In genomic region chr7:142696456-142697179, GRCh38 we compare ENCODE assay signal across 26 cellular contexts. TPM values are rescaled to one million over a fixed set of nuclear protein-coding genes. Genes with fewer than 3 reads are reported as not detected.
DNase-seq lines count a peak whose midpoint lies in the region; FAIRE-seq and TF ChIP-seq lines count a peak whose summit lies in the region.
"Had no signal": no experiment of that assay in that cellular context is flagged by ENCODE, and none has a peak within 500 bp of the region (broad histone marks: within the 10 kb centered on the region; RNA-seq: fewer than 3 reads in every experiment).

No MANE protein-coding gene starts in this region.

- H3K9me3 ChIP-seq in HUES48 (ENCODE audit: control insufficient read depth, insufficient read depth, low read length) = no peaks in the 10 kb centered on the region
- H3K9me3 ChIP-seq in endodermal cell (ENCODE audit: control insufficient read depth, low read length) = peaks cover 27% of the 10 kb centered on the region
- H3K9me3 ChIP-seq in neural progenitor cell (ENCODE audit: low read depth) = no peaks in the 10 kb centered on the region
- no peaks in the 10 kb centered on the region for H3K9me3 ChIP-seq in osteoblast (ENCODE audit: low read depth, low read length)
- H3K9me3 ChIP-seq: MG63, SK-N-SH had no signal

- peak overlapping the region; percentile 39; the same call in 1 of the 2 replicates for H3K9ac ChIP-seq in HUES48 (ENCODE audit: low read depth, low read length)
- peak overlapping the region; percentile 26 for H3K9ac ChIP-seq in endodermal cell (ENCODE audit: extremely low read depth, low read length, poor library complexity, severe bottlenecking)
- H3K9ac ChIP-seq in neural progenitor cell = no peak overlapping the region
- H3K9ac ChIP-seq: SK-N-SH had no signal

- H3K4me3 Mint-ChIP-seq in endodermal cell (peak overlapping the region; percentile 11), neural progenitor cell (no peak overlapping the region)
- H3K4me3 Mint-ChIP-seq: CD4-positive, CD25-positive, alpha-beta regulatory T cell; HFFc6 had no signal

- H3K27me3 ChIP-seq in HUES48 (ENCODE audit: control insufficient read depth, insufficient read depth, low read length) = no peaks in the 10 kb centered on the region
- H3K27me3 ChIP-seq in endodermal cell (ENCODE audit: control insufficient read depth, insufficient read depth, low read length, poor library complexity, severe bottlenecking) = no peaks in the 10 kb centered on the region
- no peaks in the 10 kb centered on the region for H3K27me3 ChIP-seq in neural progenitor cell
- no peaks in the 10 kb centered on the region for H3K27me3 ChIP-seq in osteoblast (ENCODE audit: insufficient read depth, low read length)
- H3K27me3 ChIP-seq: MG63 had no signal

- H3K27ac Mint-ChIP-seq in endodermal cell = peak overlapping the region; percentile 95
- H3K27ac Mint-ChIP-seq in neural progenitor cell = no peak overlapping the region
- H3K27ac Mint-ChIP-seq: HFFc6 had no signal

- H3K9me3 Mint-ChIP-seq in endodermal cell (peaks cover 4% of the 10 kb centered on the region), neural progenitor cell (peaks cover 2% of the 10 kb centered on the region)
- H3K9me3 Mint-ChIP-seq: CD4-positive, CD25-positive, alpha-beta regulatory T cell; HFFc6 had no signal

- peaks cover 7% of the 10 kb centered on the region for H3F3A ChIP-seq in neural progenitor cell (ENCODE audit: low read depth)

- TF ChIP-seq CTCF in endodermal cell (conservative IDR thresholded peaks at IDR 0.05) (no peak), neural progenitor cell (IDR thresholded peaks at IDR 0.05) (no peak), osteoblast (IDR thresholded peaks at IDR 0.05; ENCODE audit: extremely low read depth, low read depth, low read length) (no peak)

- H3K4me3 ChIP-seq in HUES48 (ENCODE audit: low read depth, low read length) (peak overlapping the region; percentile 14; the same call in 1 of the 2 replicates), endodermal cell (ENCODE audit: low read length) (peak overlapping the region; percentile 61), neural progenitor cell (no peak overlapping the region), osteoblast (ENCODE audit: insufficient read depth, low read length) (no peak overlapping the region)
- H3K4me3 ChIP-seq: K562, MG63 had no signal

- H3K4me2 ChIP-seq in neural progenitor cell (peak overlapping the region; percentile 2), osteoblast (ENCODE audit: insufficient read depth, low read length) (no peak overlapping the region)
- H3K4me2 ChIP-seq: SK-N-SH had no signal

- H3K4me1 Mint-ChIP-seq in endodermal cell (peaks cover 59% of the 10 kb centered on the region), neural progenitor cell (peaks cover 34% of the 10 kb centered on the region)

- no peak for TF ChIP-seq POLR2A in GM12892 (IDR thresholded peaks at IDR 0.05; ENCODE audit: low read depth, low read length)

- H3K79me2 ChIP-seq in neural progenitor cell (ENCODE audit: low read depth) (no peaks in the 10 kb centered on the region), osteoblast (ENCODE audit: insufficient read depth, low read length) (no peaks in the 10 kb centered on the region)

- no peaks in the 10 kb centered on the region for H4K20me1 ChIP-seq in neural progenitor cell (ENCODE audit: low read depth)
- no peaks in the 10 kb centered on the region for H4K20me1 ChIP-seq in osteoblast (ENCODE audit: insufficient read depth, low read length)

- H3K36me3 ChIP-seq in HUES48 (ENCODE audit: control insufficient read depth, insufficient read depth, low read length) (no peaks in the 10 kb centered on the region), endodermal cell (ENCODE audit: control insufficient read depth, insufficient read depth, low read length) (no peaks in the 10 kb centered on the region), neural progenitor cell (no peaks in the 10 kb centered on the region), osteoblast (ENCODE audit: insufficient read depth, low read length) (no peaks in the 10 kb centered on the region)
- H3K36me3 ChIP-seq: MG63 had no signal

- DNase-seq in GM12892 (ENCODE audit: insufficient read length) (no peak), endodermal cell (peak; percentile 61), neural progenitor cell (ENCODE audit: low spot score) (no peak), T-helper 9 cell (no peak), osteoblast (ENCODE audit: insufficient read length, low spot score, missing footprints) (no peak)
- DNase-seq in activated CD4-positive, alpha-beta T cell treated with anti-CD3 and anti-CD28 coated beads, Interleukin-2, amount 50 U/mL, for 1 hour = no peak
- DNase-seq: CD4-positive, CD25-positive, alpha-beta regulatory T cell; DMS79 treated with DMSO at 0.1 percent for 48 hours; HFFc6; MG63; NCI-H1048; NCI-H1436 treated with DMSO at 0.1 percent for 48 hours; NCI-H1930; NCI-H345; NCI-H524; NCI-H774; NK-92 treated with Interleukin-12 subunit alpha and Interleukin-12 subunit beta, amount 100 ng/mL, for 24 hours; SIG-M5; SK-N-SH had no signal

- H2AFZ ChIP-seq in neural progenitor cell (replicated peaks) (no peak overlapping the region), osteoblast (ENCODE audit: low read length) (no peak overlapping the region)

- H3K4me1 ChIP-seq in HUES48 (ENCODE audit: control insufficient read depth, insufficient read depth, low read length) (peaks cover 45% of the 10 kb centered on the region), endodermal cell (ENCODE audit: control insufficient read depth, insufficient read depth, low read length) (peaks cover 8% of the 10 kb centered on the region), neural progenitor cell (peaks cover 26% of the 10 kb centered on the region), osteoblast (ENCODE audit: insufficient read depth, low read length) (no peaks in the 10 kb centered on the region)

- H3K27me3 Mint-ChIP-seq in endodermal cell (ENCODE audit: insufficient read depth) (no peaks in the 10 kb centered on the region), neural progenitor cell (ENCODE audit: insufficient read depth, low read depth) (peaks cover 3% of the 10 kb centered on the region)
- H3K27me3 Mint-ChIP-seq: CD4-positive, CD25-positive, alpha-beta regulatory T cell had no signal

- H3K27ac ChIP-seq in HUES48 (ENCODE audit: low read depth, low read length) = peak overlapping the region; percentile 97
- H3K27ac ChIP-seq in endodermal cell (ENCODE audit: low read depth, low read length) = peak overlapping the region; percentile 16
- H3K27ac ChIP-seq in neural progenitor cell = no peak overlapping the region
- H3K27ac ChIP-seq in osteoblast (ENCODE audit: low read depth, low read length) = no peak overlapping the region

- peak; percentile 70 for FAIRE-seq in GM12892 (lab: Jason Lieb, UNC)
- FAIRE-seq: GM19239, H54, HepG2, K562 had no signal

- H3K36me3 Mint-ChIP-seq in endodermal cell (ENCODE audit: low read depth) (no peaks in the 10 kb centered on the region), neural progenitor cell (no peaks in the 10 kb centered on the region)

RNA-seq across cellular contexts. Expression of gene PRSS1, which starts 52.7 kb away (rescaled TPM):
- not detected for polyA plus RNA-seq in GM12892 (2012; ENCODE audit: missing spikeins)
- total RNA-seq in endodermal cell (1 to 10 TPM; 4.4 to 8.8 TPM), neural progenitor cell (ENCODE audit: low replicate concordance) (not detected in 2 replicates), osteoblast (not detected in 2 replicates)
- polyA plus RNA-seq in endodermal cell (2013, experiment 1 of 2) = 20.3 TPM
- 15.0 TPM for polyA plus RNA-seq in endodermal cell (2013, experiment 2 of 2)
- total RNA-seq: CD4-positive, CD25-positive, alpha-beta regulatory T cell; HepG2; HFFc6; LHCN-M2 had no signal
- polyA plus RNA-seq: BJ, HepG2, SK-N-SH had no signal

Comparison
In these comparisons a context has a peak if more than half of its experiments do, and no peak if none do; other contexts are left out.
1. H3K27ac ChIP-seq: peak in HUES48 (single experiment) and endodermal cell (single experiment); none in neural progenitor cell (single experiment) and osteoblast (single experiment).
2. H3K4me3 ChIP-seq: peak in HUES48 (single experiment) and endodermal cell (single experiment); none in neural progenitor cell (single experiment) and osteoblast (single experiment).